8 cellular contexts compared by ENCODE assay signal in genomic region chr17:57834146-57834741, GRCh38. TPM values are rescaled to one million over a fixed set of nuclear protein-coding genes. Genes with fewer than 3 reads are reported as not detected.
DNase-seq lines count a peak whose midpoint lies in the region; ATAC-seq, FAIRE-seq and TF ChIP-seq lines count a peak whose summit lies in the region.

No MANE protein-coding gene starts in this region.

- FAIRE-seq in H54 (lab: Jason Lieb, UNC): peak; percentile 84

- no peak overlapping the region for H3K4me3 Mint-ChIP-seq in activated CD4-positive, alpha-beta memory T cell treated with anti-CD3 and anti-CD28 coated beads for 36 hours

- H3K27me3 ChIP-seq in Peyer's patch: no peaks in the 10 kb centered on the region

- H3K36me3 ChIP-seq in Peyer's patch: peaks cover 0 to 17% (median 0%) of the 10 kb centered on the region in 3 donors

- H3K27me3 Mint-ChIP-seq in activated CD4-positive, alpha-beta memory T cell treated with anti-CD3 and anti-CD28 coated beads for 36 hours: no peaks in the 10 kb centered on the region

- no peak overlapping the region for H3K27ac ChIP-seq in Peyer's patch

- peak in 1 of 6 experiments; percentile 11 for TF ChIP-seq CTCF in Peyer's patch (IDR thresholded peaks at IDR 0.05)

- ATAC-seq in left lobe of liver (no peak), HG02852 (IDR thresholded peaks at IDR 0.05; ENCODE audit: unreplicated experiment) (no peak)

- H3K4me1 ChIP-seq in Peyer's patch: peaks cover 0 to 7% (median 0%) of the 10 kb centered on the region in 4 donors

- no peak overlapping the region for H3K4me3 ChIP-seq in Peyer's patch

- CTCF ChIA-PET in activated CD4-positive, alpha-beta memory T cell treated with anti-CD3 and anti-CD28 coated beads for 36 hours (lab: Charles Lee): interaction anchor here (0.6 to 3.8 kb wide), 37 partner anchors 8 to 712 kb away, joined by 3 to 27 read pairs (median 4); partner anchors contain the start of genes CCDC182 and MRPS23

- TF ChIP-seq POLR2A in H54 (IDR thresholded peaks at IDR 0.05; ENCODE audit: low read depth, low read length) (no peak), Peyer's patch (IDR thresholded peaks at IDR 0.05) (no peak)

- DNase-seq in A172 (ENCODE audit: low spot score) (peak; percentile 64), H54 (ENCODE audit: insufficient read length, low spot score) (peak; percentile 71), iPS DF 4.7 (ENCODE audit: extremely low read depth, low spot score) (peak; percentile 9), midbrain (lab: John Stamatoyannopoulos, UW) (no peak), Peyer's patch (no peak), left lobe of liver (ENCODE audit: low spot score) (no peak)
- peak; percentile 26 for DNase-seq in activated CD4-positive, alpha-beta memory T cell treated with anti-CD3 and anti-CD28 coated beads for 36 hours

- H3K4me1 Mint-ChIP-seq in activated CD4-positive, alpha-beta memory T cell treated with anti-CD3 and anti-CD28 coated beads for 36 hours (ENCODE audit: low read depth): peaks cover 6% of the 10 kb centered on the region

- POLR2A ChIA-PET in activated CD4-positive, alpha-beta memory T cell treated with anti-CD3 and anti-CD28 coated beads for 36 hours (lab: Charles Lee): no interaction called here

- H3K9me3 ChIP-seq in Peyer's patch: no peaks in the 10 kb centered on the region

- peaks cover 14% of the 10 kb centered on the region for H3K36me3 Mint-ChIP-seq in activated CD4-positive, alpha-beta memory T cell treated with anti-CD3 and anti-CD28 coated beads for 36 hours

- intact Hi-C loops in activated CD4-positive, alpha-beta memory T cell treated with anti-CD3 and anti-CD28 coated beads for 36 hours (cut with micrococcal nuclease): loop anchor here (10.0 kb wide), 1 partner anchor 699 kb away; no protein-coding TSS in a partner anchor

- no peak overlapping the region for H3K27ac Mint-ChIP-seq in activated CD4-positive, alpha-beta memory T cell treated with anti-CD3 and anti-CD28 coated beads for 36 hours

- H3K9me3 Mint-ChIP-seq in activated CD4-positive, alpha-beta memory T cell treated with anti-CD3 and anti-CD28 coated beads for 36 hours: no peaks in the 10 kb centered on the region

RNA-seq across cellular contexts. Expression of gene MRPS23, which starts 15.6 kb away (rescaled TPM):
- 67.2 and 83.7 TPM in 2 replicates for total RNA-seq in A172 (2014; rRNA removed; shearing (Covaris generic))
- total RNA-seq in activated CD4-positive, alpha-beta memory T cell treated with anti-CD3 and anti-CD28 coated beads for 36 hours: 10 to 100 TPM; 58.2 to 64.1 TPM
- total RNA-seq in Peyer's patch (1 to 10 TPM in 3 of 4 donors, under 1 TPM in 1; 0.83 to 7.4 (median 5.2) TPM), left lobe of liver (13.1 TPM)

Comparison
In these comparisons a context has a peak if more than half of its experiments do, and no peak if none do; other contexts are left out.
1. DNase-seq: peak in A172 (single experiment), H54 (single experiment), activated CD4-positive, alpha-beta memory T cell treated with anti-CD3 and anti-CD28 coated beads for 36 hours (single experiment) and iPS DF 4.7 (single experiment); none in midbrain (single experiment), Peyer's patch (0 of 3) and left lobe of liver (single experiment).